ENCODE assay signal across 16 cellular contexts in genomic region chr2:2577366-2577765, GRCh38.
DNase-seq lines count a peak whose midpoint lies in the region; ATAC-seq and TF ChIP-seq lines count a peak whose summit lies in the region.
"Had no signal": no experiment of that assay in that cellular context is flagged by ENCODE, and none has a peak within 500 bp of the region (broad histone marks: within the 10 kb centered on the region; RNA-seq: fewer than 3 reads in every experiment).

No MANE protein-coding gene starts in this region.

- H3K27me3 ChIP-seq in right atrium auricular region (no peaks in the 10 kb centered on the region), upper lobe of right lung (no peaks in the 10 kb centered on the region)
- H3K27me3 ChIP-seq: ascending aorta, SJCRH30, transverse colon had no signal

- H3K4me1 Mint-ChIP-seq in activated CD4-positive, alpha-beta memory T cell treated with anti-CD3 and anti-CD28 coated beads, Interleukin-2, amount 10 ng/mL, durations not matched to agents 7 days and 5 days, result no peaks in the 10 kb centered on the region

- DNase-seq in Right ventricle myocardium superior, result no peak
- DNase-seq in right atrium auricular region (ENCODE audit: low spot score), result no peak
- peak; percentile 88 for DNase-seq in midbrain (lab: John Stamatoyannopoulos, UW)
- DNase-seq in activated CD4-positive, alpha-beta memory T cell treated with anti-CD3 and anti-CD28 coated beads, Interleukin-2, amount 10 ng/mL, durations not matched to agents 7 days and 5 days, result no peak
- DNase-seq in NCI-H82 treated with DMSO at 0.1 percent for 48 hours (lab: John Stamatoyannopoulos, UW; ENCODE audit: unreplicated experiment), result no peak
- no peak for DNase-seq in upper lobe of right lung
- DNase-seq: DMS79, IMR-90, NCI-H2029 treated with DMSO at 0.1 percent for 48 hours, transverse colon had no signal

- H3K27me3 Mint-ChIP-seq in activated CD4-positive, alpha-beta memory T cell treated with anti-CD3 and anti-CD28 coated beads, Interleukin-2, amount 10 ng/mL, durations not matched to agents 7 days and 5 days, result no peaks in the 10 kb centered on the region

- no peak overlapping the region for H3K27ac ChIP-seq in right atrium auricular region
- H3K27ac ChIP-seq in angular gyrus (ENCODE audit: low read depth, low read length), result peak overlapping the region; percentile 80
- H3K27ac ChIP-seq in upper lobe of right lung, result no peak overlapping the region
- H3K27ac ChIP-seq: ascending aorta, epithelial cell of prostate, SJCRH30, skin epidermis, transverse colon had no signal

- H3K9me3 Mint-ChIP-seq in activated CD4-positive, alpha-beta memory T cell treated with anti-CD3 and anti-CD28 coated beads, Interleukin-2, amount 10 ng/mL, durations not matched to agents 7 days and 5 days, result no peaks in the 10 kb centered on the region

- ATAC-seq in Right ventricle myocardium superior (ENCODE audit: poor library complexity) (peak; percentile 20), GM21717 (IDR thresholded peaks at IDR 0.05; ENCODE audit: unreplicated experiment) (no peak), upper lobe of right lung (no peak)

- TF ChIP-seq CTCF in right atrium auricular region (IDR thresholded peaks at IDR 0.05) (no peak), upper lobe of right lung (IDR thresholded peaks at IDR 0.05) (no peak)

- POLR2A ChIA-PET in activated CD4-positive, alpha-beta memory T cell treated with anti-CD3 and anti-CD28 coated beads, Interleukin-2, amount 10 ng/mL, durations not matched to agents 7 days and 5 days (lab: Charles Lee), result no interaction called here

- H3K4me3 Mint-ChIP-seq in activated CD4-positive, alpha-beta memory T cell treated with anti-CD3 and anti-CD28 coated beads, Interleukin-2, amount 10 ng/mL, durations not matched to agents 7 days and 5 days, result no peak overlapping the region

- CTCF ChIA-PET in activated CD4-positive, alpha-beta memory T cell treated with anti-CD3 and anti-CD28 coated beads, Interleukin-2, amount 10 ng/mL, durations not matched to agents 7 days and 5 days (lab: Charles Lee), result no interaction called here

- H3K36me3 Mint-ChIP-seq in activated CD4-positive, alpha-beta memory T cell treated with anti-CD3 and anti-CD28 coated beads, Interleukin-2, amount 10 ng/mL, durations not matched to agents 7 days and 5 days (ENCODE audit: low read depth), result no peaks in the 10 kb centered on the region

- H3K4me1 ChIP-seq in right atrium auricular region (no peaks in the 10 kb centered on the region), upper lobe of right lung (no peaks in the 10 kb centered on the region)
- H3K4me1 ChIP-seq: ascending aorta, SJCRH30, transverse colon had no signal

- intact Hi-C loops in Right ventricle myocardium superior (cut with DNase I) (no loop called here), upper lobe of right lung (cut with DNase I) (no loop called here)

- H3K27ac Mint-ChIP-seq in activated CD4-positive, alpha-beta memory T cell treated with anti-CD3 and anti-CD28 coated beads, Interleukin-2, amount 10 ng/mL, durations not matched to agents 7 days and 5 days, result no peak overlapping the region

- H3K9me3 ChIP-seq in right atrium auricular region (no peaks in the 10 kb centered on the region), upper lobe of right lung (no peaks in the 10 kb centered on the region)
- H3K9me3 ChIP-seq: ascending aorta, SJCRH30, transverse colon had no signal

- H3K36me3 ChIP-seq in right atrium auricular region, result no peaks in the 10 kb centered on the region
- H3K36me3 ChIP-seq in upper lobe of right lung, result no peaks in the 10 kb centered on the region
- H3K36me3 ChIP-seq: ascending aorta, SJCRH30, transverse colon had no signal

- H3K4me3 ChIP-seq in right atrium auricular region, result no peak overlapping the region
- H3K4me3 ChIP-seq in upper lobe of right lung, result no peak overlapping the region
- H3K4me3 ChIP-seq: ascending aorta, SJCRH30, skin epidermis, transverse colon had no signal
